In genomic region chr15:82805994-82806406, GRCh38 we compare ENCODE assay signal across 9 cellular contexts. TPM values are rescaled to one million over a fixed set of nuclear protein-coding genes. Genes with fewer than 3 reads are reported as not detected.
A peak's percentile ranks its signal among the peaks of the same experiment; 100 is the strongest.
DNase-seq lines count a peak whose midpoint lies in the region; ATAC-seq and TF ChIP-seq lines count a peak whose summit lies in the region.
"Had no signal": no experiment of that assay in that cellular context is flagged by ENCODE, and none has a peak within 500 bp of the region (broad histone marks: within the 10 kb centered on the region; RNA-seq: fewer than 3 reads in every experiment).

A gene with protein sequence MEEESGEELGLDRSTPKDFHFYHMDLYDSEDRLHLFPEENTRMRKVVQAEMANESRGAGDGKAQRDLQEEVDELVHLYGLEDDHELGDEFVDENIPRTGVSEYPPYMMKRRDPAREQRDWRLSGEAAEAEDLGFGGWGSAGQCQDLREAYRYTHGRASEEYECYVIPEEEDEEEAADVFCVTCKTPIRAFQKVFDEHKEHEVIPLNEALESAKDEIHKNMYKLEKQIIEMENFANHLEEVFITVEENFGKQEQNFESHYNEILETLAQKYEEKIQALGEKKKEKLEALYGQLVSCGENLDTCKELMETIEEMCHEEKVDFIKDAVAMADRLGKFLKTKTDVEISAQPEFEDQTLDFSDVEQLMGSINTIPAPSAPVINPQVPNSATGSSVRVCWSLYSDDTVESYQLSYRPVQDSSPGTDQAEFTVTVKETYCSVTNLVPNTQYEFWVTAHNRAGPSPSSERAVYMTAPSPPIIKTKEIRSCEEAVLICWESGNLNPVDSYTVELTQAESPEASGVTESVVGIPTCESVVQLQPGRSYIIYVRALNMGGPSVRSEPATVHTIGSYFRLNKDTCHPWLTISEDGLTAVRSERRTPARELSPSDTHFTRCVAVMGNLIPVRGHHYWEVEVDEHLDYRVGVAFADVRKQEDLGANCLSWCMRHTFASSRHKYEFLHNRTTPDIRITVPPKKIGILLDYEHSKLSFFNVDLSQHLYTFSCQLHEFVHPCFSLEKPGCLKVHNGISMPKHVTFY (minus strand): TSS chr15:82806069. CDS start chr15:82787390, 18,679 bp downstream.

- peak; percentile 32 for DNase-seq in activated B cell treated with CpG ODN at 0.5 μM for 24 hours
- DNase-seq in effector CD4-positive, alpha-beta T cell: no peak
- DNase-seq in NCI-H748 (lab: John Stamatoyannopoulos, UW; ENCODE audit: unreplicated experiment): no peak
- DNase-seq in BE2C: no peak
- no peak for DNase-seq in activated CD4-positive, alpha-beta T cell treated with anti-CD3 and anti-CD28 coated beads for 4 hours
- DNase-seq: DND-41 had no signal

- H3K9me2 ChIP-seq in DOHH2 (replicated peaks; ENCODE audit: control insufficient read depth, low read length): no peaks in the 10 kb centered on the region

- H3K4me1 Mint-ChIP-seq in activated B cell treated with CpG ODN at 0.5 μM for 24 hours: peaks cover 50% of the 10 kb centered on the region

- H3F3A ChIP-seq in DOHH2 (ENCODE audit: control insufficient read depth, insufficient read depth): peaks cover 34% of the 10 kb centered on the region

- peak within 1 kb of the TSS; percentile 90 for H3K27ac Mint-ChIP-seq in activated B cell treated with CpG ODN at 0.5 μM for 24 hours

- peaks cover 6% of the 10 kb centered on the region for H3K36me3 Mint-ChIP-seq in activated B cell treated with CpG ODN at 0.5 μM for 24 hours (ENCODE audit: low read depth)

- H3K4me3 ChIP-seq in DOHH2 (ENCODE audit: low read length): peak within 1 kb of the TSS; percentile 49
- H3K4me3 ChIP-seq in BE2C (ENCODE audit: low read depth, low read length): no peak within 1 kb of the TSS

- H3K27me3 ChIP-seq in DOHH2 (ENCODE audit: control insufficient read depth, low read length) (no peaks in the 10 kb centered on the region), BE2C (peaks cover 8% of the 10 kb centered on the region; the same call in 1 of the 2 replicates)

- peak within 1 kb of the TSS; percentile 55 for H3K4me3 Mint-ChIP-seq in activated B cell treated with CpG ODN at 0.5 μM for 24 hours

- peak; percentile 38 for ATAC-seq in GM19455 (IDR thresholded peaks at IDR 0.05; ENCODE audit: unreplicated experiment)
- peak; percentile 54 for ATAC-seq in HG03342 (IDR thresholded peaks at IDR 0.05; ENCODE audit: unreplicated experiment)
- peak; percentile 43 for ATAC-seq in activated B cell treated with CpG ODN at 0.5 μM for 24 hours (ENCODE audit: low read depth)

- H4K20me1 ChIP-seq in DOHH2 (ENCODE audit: control insufficient read depth, insufficient read depth, low read depth, low read length): 0 out of 2 replicates have a peak, but pooled peaks cover 2% of the 10 kb centered on the region

- peaks cover 15% of the 10 kb centered on the region for H3K79me2 ChIP-seq in DOHH2 (ENCODE audit: control insufficient read depth, low read length)

- peaks cover 42% of the 10 kb centered on the region for H3K4me1 ChIP-seq in DOHH2 (ENCODE audit: control insufficient read depth, low read length)
- H3K4me1 ChIP-seq in BE2C: no peaks in the 10 kb centered on the region

- no peaks in the 10 kb centered on the region for H3K27me3 Mint-ChIP-seq in activated B cell treated with CpG ODN at 0.5 μM for 24 hours

- CTCF ChIA-PET in activated B cell treated with CpG ODN at 0.5 μM for 24 hours (lab: Charles Lee): interaction anchor here (0.5 kb wide), 1 partner anchor 193 kb away, joined by 3 read pairs; no protein-coding TSS in a partner anchor

- POLR2A ChIA-PET in activated B cell treated with CpG ODN at 0.5 μM for 24 hours (lab: Charles Lee): interaction anchor here (0.7 to 1.7 kb wide), 7 partner anchors 10 to 266 kb away, joined by 3 to 15 read pairs (median 4); partner anchors contain the start of genes RAMAC and RPS17

- H3K27ac ChIP-seq in DOHH2 (ENCODE audit: low read depth, low read length): peak within 1 kb of the TSS; percentile 80

- intact Hi-C loops in activated B cell treated with CpG ODN at 0.5 μM for 24 hours (cut with micrococcal nuclease): loop anchor here (1.0 kb wide), 1 partner anchor 180 kb away; the partner anchor contains the start of gene RAMAC

- H3K36me3 ChIP-seq in DOHH2 (ENCODE audit: control insufficient read depth, low read length) (peaks cover 5% of the 10 kb centered on the region), BE2C (no peaks in the 10 kb centered on the region)

- H3K9me3 Mint-ChIP-seq in activated B cell treated with CpG ODN at 0.5 μM for 24 hours: no peaks in the 10 kb centered on the region

- H3K9me3 ChIP-seq in DOHH2 (ENCODE audit: control insufficient read depth, insufficient read depth, low read length) (no peaks in the 10 kb centered on the region), BE2C (no peaks in the 10 kb centered on the region)

- peak within 1 kb of the TSS; percentile 79 for H3K4me2 ChIP-seq in DOHH2 (ENCODE audit: low read length)

- TF ChIP-seq CTCF in DOHH2 (IDR thresholded peaks at IDR 0.05; ENCODE audit: low read depth, low read length, poor library complexity, severe bottlenecking) (peak; percentile 30), activated B cell treated with CpG ODN at 0.5 μM for 24 hours (IDR thresholded peaks at IDR 0.05) (no peak), BE2C (IDR thresholded peaks at IDR 0.05; ENCODE audit: low read depth, low read length) (no peak)

RNA-seq across cellular contexts. Expression of the gene that starts here (rescaled TPM):
- not detected in 2 replicates for total RNA-seq in activated B cell treated with CpG ODN at 0.5 μM for 24 hours
- polyA plus RNA-seq in BE2C (2012; ENCODE audit: insufficient read depth, insufficient read length, low read depth): not detected

Comparison
In these comparisons a context has a peak if more than half of its experiments do, and no peak if none do; other contexts are left out.
1. Peak in DNase-seq and ATAC-seq in activated B cell treated with CpG ODN at 0.5 μM for 24 hours; RNA of the gene not detected or under 1 TPM.